29 cellular contexts compared by ENCODE assay signal in the genomic region with DNA sequence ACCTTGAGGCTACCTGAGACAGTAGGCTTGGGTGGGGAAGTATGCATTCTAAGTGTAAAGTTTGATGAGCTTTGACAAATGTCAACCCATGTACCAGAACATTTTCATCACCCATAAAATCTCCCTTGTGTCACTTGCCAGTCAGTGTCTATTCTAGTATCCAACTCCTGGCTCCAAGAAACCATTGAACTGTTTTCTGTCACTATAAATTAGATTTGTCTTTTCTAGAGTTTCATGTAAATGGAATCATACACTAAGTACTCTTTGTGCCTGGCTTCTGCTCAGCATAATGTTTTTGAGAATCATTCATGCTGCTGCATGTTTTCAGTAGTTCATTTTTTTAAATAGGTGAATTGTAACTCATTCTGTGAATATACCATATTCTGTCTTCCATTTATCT.
"Had no signal": no experiment of that assay in that cellular context is flagged by ENCODE, and none has a peak within 500 bp of the region (broad histone marks: within the 10 kb centered on the region; RNA-seq: fewer than 3 reads in every experiment).

No MANE protein-coding gene starts in this region.

- H3K36me3 Mint-ChIP-seq: activated CD8-positive, alpha-beta memory T cell treated with anti-CD3 and anti-CD28 coated beads, Interleukin-2, amount 10 ng/mL, durations not matched to agents 7 days and 5 days had no signal

- H3K4me3 Mint-ChIP-seq: activated B cell treated with CpG ODN at 0.5 μM for 24 hours; activated CD4-positive, alpha-beta T cell treated with anti-CD3 and anti-CD28 coated beads, Interleukin-2, amount 10 ng/mL, durations not matched to agents 24 days and 14 days; activated CD8-positive, alpha-beta memory T cell treated with anti-CD3 and anti-CD28 coated beads, Interleukin-2, amount 10 ng/mL, durations not matched to agents 7 days and 5 days; activated naive CD4-positive, alpha-beta T cell treated with anti-CD3 and anti-CD28 coated beads, Interleukin-2, amount 50 U/mL, for 24 hours; activated T-cell treated with anti-CD3 and anti-CD28 coated beads, Interleukin-2, amount 50 U/mL, for 24 hours; activated T-helper 1 cell treated with anti-CD3 and anti-CD28 coated beads, Interleukin-12 subunit alpha, Interleukin-12 subunit beta, Interleukin-2, Interleukin-4 antibody, amounts not matched to agents 30 ng/mL and 10 ng/mL and 1 ng/mL, durations not matched to agents 14 hours and 24 hours and 36 hours; brain; central memory CD8-positive, alpha-beta T cell; T-helper 1 cell treated with Interleukin-12 subunit alpha and Interleukin-12 subunit beta and Interleukin-4 antibody, amounts not matched to agents 30 μg/mL and 1 μg/mL, for 36 hours had no signal

- DNase-seq: activated B cell treated with CpG ODN at 0.5 μM for 24 hours; activated CD4-positive, alpha-beta T cell treated with anti-CD3 and anti-CD28 coated beads for 1 hour; activated CD4-positive, alpha-beta T cell treated with anti-CD3 and anti-CD28 coated beads, Interleukin-2, amount 10 ng/mL, durations not matched to agents 24 days and 14 days; activated CD4-positive, alpha-beta T cell treated with anti-CD3 and anti-CD28 coated beads, Interleukin-2, amount 50 U/mL, for 48 hours; activated CD8-positive, alpha-beta memory T cell treated with anti-CD3 and anti-CD28 coated beads, Interleukin-2, amount 10 ng/mL, durations not matched to agents 7 days and 5 days; activated effector memory CD4-positive, alpha-beta T cell treated with Interleukin-2 at 50 U/mL for 16 hours; activated naive CD4-positive, alpha-beta T cell; activated T-cell treated with anti-CD3 and anti-CD28 coated beads, Interleukin-2, amount 50 U/mL, for 24 hours; amniotic stem cell; Karpas-422; MM.1S; NCI-H1105; NCI-H1436; NCI-H1694 treated with DMSO at 0.1 percent for 48 hours; NCI-H2029 treated with DMSO at 0.1 percent for 48 hours; NCI-H345; NCI-H510A; NCI-H526 treated with DMSO at 0.1 percent for 48 hours; NCI-H82; SHP77; SW 1271; T-helper 9 cell had no signal

- ATAC-seq: activated CD8-positive, alpha-beta memory T cell treated with anti-CD3 and anti-CD28 coated beads, Interleukin-2, amount 10 ng/mL, durations not matched to agents 7 days and 5 days had no signal

- H3K4me1 Mint-ChIP-seq: activated B cell treated with CpG ODN at 0.5 μM for 24 hours; activated CD8-positive, alpha-beta memory T cell treated with anti-CD3 and anti-CD28 coated beads, Interleukin-2, amount 10 ng/mL, durations not matched to agents 7 days and 5 days had no signal

- FAIRE-seq: astrocyte, colon had no signal

- H3K27me3 Mint-ChIP-seq: activated B cell treated with CpG ODN at 0.5 μM for 24 hours; activated CD8-positive, alpha-beta memory T cell treated with anti-CD3 and anti-CD28 coated beads, Interleukin-2, amount 10 ng/mL, durations not matched to agents 7 days and 5 days; activated naive CD4-positive, alpha-beta T cell treated with anti-CD3 and anti-CD28 coated beads, Interleukin-2, amount 50 U/mL, for 24 hours; activated T-cell treated with anti-CD3 and anti-CD28 coated beads, Interleukin-2, amount 50 U/mL, for 24 hours; brain; central memory CD8-positive, alpha-beta T cell had no signal

- H3K27ac Mint-ChIP-seq: activated B cell treated with CpG ODN at 0.5 μM for 24 hours; activated CD4-positive, alpha-beta T cell treated with anti-CD3 and anti-CD28 coated beads, Interleukin-2, amount 10 ng/mL, durations not matched to agents 24 days and 14 days; activated CD8-positive, alpha-beta memory T cell treated with anti-CD3 and anti-CD28 coated beads, Interleukin-2, amount 10 ng/mL, durations not matched to agents 7 days and 5 days; activated naive CD4-positive, alpha-beta T cell treated with anti-CD3 and anti-CD28 coated beads, Interleukin-2, amount 50 U/mL, for 24 hours; activated T-cell treated with anti-CD3 and anti-CD28 coated beads, Interleukin-2, amount 50 U/mL, for 24 hours; activated T-helper 1 cell treated with anti-CD3 and anti-CD28 coated beads, Interleukin-12 subunit alpha, Interleukin-12 subunit beta, Interleukin-2, Interleukin-4 antibody, amounts not matched to agents 30 ng/mL and 10 ng/mL and 1 ng/mL, durations not matched to agents 14 hours and 24 hours and 36 hours; brain; T-helper 1 cell treated with Interleukin-12 subunit alpha and Interleukin-12 subunit beta and Interleukin-4 antibody, amounts not matched to agents 30 μg/mL and 1 μg/mL, for 36 hours had no signal
